ENCODE assay signal across 24 cellular contexts in genomic region chr2:204175552-204176271, GRCh38.
DNase-seq lines count a peak whose midpoint lies in the region; ATAC-seq, FAIRE-seq and TF ChIP-seq lines count a peak whose summit lies in the region.
"Had no signal": no experiment of that assay in that cellular context is flagged by ENCODE, and none has a peak within 500 bp of the region (broad histone marks: within the 10 kb centered on the region; RNA-seq: fewer than 3 reads in every experiment).

No MANE protein-coding gene starts in this region.

- H3K9me1 ChIP-seq in keratinocyte (ENCODE audit: control insufficient read depth, extremely low read depth, insufficient read depth, low read length) = no peaks in the 10 kb centered on the region

- TF ChIP-seq POLR2A in GM12892 (IDR thresholded peaks at IDR 0.05; ENCODE audit: low read depth, low read length) = no peak

- H3K9me3 Mint-ChIP-seq in GM23338 = no peaks in the 10 kb centered on the region; the same call in 2 of the 3 replicates
- H3K9me3 Mint-ChIP-seq in endodermal cell = no peaks in the 10 kb centered on the region
- H3K9me3 Mint-ChIP-seq: IgD-negative memory B cell; T-helper 1 cell treated with Interleukin-12 subunit alpha and Interleukin-12 subunit beta and Interleukin-4 antibody, amounts not matched to agents 30 μg/mL and 1 μg/mL, for 36 hours had no signal

- H3K4me1 Mint-ChIP-seq in GM23338 = no peaks in the 10 kb centered on the region
- no peaks in the 10 kb centered on the region for H3K4me1 Mint-ChIP-seq in endodermal cell
- H3K4me1 Mint-ChIP-seq: IgD-negative memory B cell had no signal

- dilution Hi-C loops in keratinocyte (cut with MboI; ENCODE audit: extremely low pct_ligation_motif_present, low sequenced_read_pairs) = no loop called here

- no peak for ATAC-seq in GM23338
- ATAC-seq in GM21723 (IDR thresholded peaks at IDR 0.05; ENCODE audit: unreplicated experiment) = no peak

- H3K79me2 ChIP-seq in GM23338 (replicated peaks; ENCODE audit: insufficient read depth) (no peaks in the 10 kb centered on the region), SK-N-SH (ENCODE audit: insufficient read depth) (no peaks in the 10 kb centered on the region), keratinocyte (ENCODE audit: control insufficient read depth, insufficient read depth, low read length) (no peaks in the 10 kb centered on the region)

- no peaks in the 10 kb centered on the region for H3K27me3 ChIP-seq in GM23338 (ENCODE audit: insufficient read depth)
- H3K27me3 ChIP-seq in SK-N-SH (ENCODE audit: insufficient read depth) = no peaks in the 10 kb centered on the region
- H3K27me3 ChIP-seq in keratinocyte (ENCODE audit: control insufficient read depth, extremely low read depth, insufficient read depth, low read length) = no peaks in the 10 kb centered on the region
- no peaks in the 10 kb centered on the region for H3K27me3 ChIP-seq in endodermal cell (ENCODE audit: control insufficient read depth, insufficient read depth, low read length, poor library complexity, severe bottlenecking)

- H3K4me2 ChIP-seq in GM23338 (no peak overlapping the region), SK-N-SH (no peak overlapping the region), keratinocyte (ENCODE audit: control insufficient read depth, extremely low read depth, insufficient read depth, low read depth, low read length) (no peak overlapping the region)

- H3K27ac Mint-ChIP-seq in GM23338 (no peak overlapping the region), endodermal cell (no peak overlapping the region)
- H3K27ac Mint-ChIP-seq: IgD-negative memory B cell; T-helper 1 cell treated with Interleukin-12 subunit alpha and Interleukin-12 subunit beta and Interleukin-4 antibody, amounts not matched to agents 30 μg/mL and 1 μg/mL, for 36 hours had no signal

- H3F3A ChIP-seq in GM23338 (replicated peaks; ENCODE audit: low read depth) (no peaks in the 10 kb centered on the region), SK-N-SH (replicated peaks; ENCODE audit: insufficient read depth) (no peaks in the 10 kb centered on the region)

- WGBS in SK-N-SH (ENCODE audit: low lambda C conversion rate) = 3% methylated on average over 4 of the region's 4 CpGs
- 93 to 97% methylated on average over 4 of the region's 4 CpGs for WGBS in endodermal cell (ENCODE audit: insufficient coverage in 1 of 2, insufficient read length in 1 of 2), 2 experiments

- H3K4me3 ChIP-seq in GM23338 = no peak overlapping the region
- no peak overlapping the region for H3K4me3 ChIP-seq in SK-N-SH (ENCODE audit: low read depth in 2 of 2, low read length in 1 of 2)
- H3K4me3 ChIP-seq in keratinocyte (ENCODE audit: control insufficient read depth in 2 of 3, extremely low read depth in 1 of 3, insufficient read depth in 2 of 3, low read depth in 1 of 3, low read length in 3 of 3) = no peak overlapping the region
- no peak overlapping the region for H3K4me3 ChIP-seq in endodermal cell (ENCODE audit: low read length)
- H3K4me3 ChIP-seq: MG63 had no signal

- DNase-seq in D721Med (ENCODE audit: insufficient read length, low spot score) (no peak), GM23338 (ENCODE audit: low spot score) (no peak), SK-N-SH (peak; percentile 51), keratinocyte (ENCODE audit: low read depth, low spot score) (no peak), GM12892 (ENCODE audit: insufficient read length) (no peak), endodermal cell (no peak)
- no peak for DNase-seq in activated CD4-positive, CD25-positive, alpha-beta regulatory T cell (lab: John Stamatoyannopoulos, UW)
- DNase-seq: ACHN; DND-41; HCEC 1CT; Karpas-422; MG63; NCI-H1092; NCI-H1436 treated with DMSO at 0.1 percent for 48 hours; NCI-H2029; NCI-H2171 treated with DMSO at 0.1 percent for 48 hours; NK-92 treated with Interleukin-12 subunit alpha and Interleukin-12 subunit beta, amount 100 ng/mL, for 24 hours; SHP77 had no signal

- peak overlapping the region; percentile 43; the same call in 1 of the 2 replicates for H2AFZ ChIP-seq in GM23338
- H2AFZ ChIP-seq in SK-N-SH (ENCODE audit: low read depth) = no peak overlapping the region
- H2AFZ ChIP-seq in keratinocyte (ENCODE audit: control insufficient read depth, low read length) = peak overlapping the region; percentile 6

- CTCF ChIA-PET in SK-N-SH (lab: Yijun Ruan, JAX) = interaction anchor here (1.2 to 4.0 kb wide), 3 partner anchors 15 to 84 kb away, joined by 4 to 25 read pairs (median 12); no protein-coding TSS in a partner anchor

- peak in 1 of 2 experiments; percentile 99; a peak in 2 of 4 replicates for TF ChIP-seq EP300 in SK-N-SH (IDR thresholded peaks at IDR 0.05; ENCODE audit: borderline replicate concordance in 1 of 2, low read depth in 1 of 2, low read length in 1 of 2)

- H3K36me3 ChIP-seq in GM23338 (ENCODE audit: insufficient read depth) (no peaks in the 10 kb centered on the region), SK-N-SH (replicated peaks in 1 of 2; ENCODE audit: control insufficient read depth in 1 of 2, insufficient read depth in 2 of 2, low read length in 1 of 2) (no peaks in the 10 kb centered on the region), keratinocyte (ENCODE audit: control insufficient read depth in 2 of 2, extremely low read depth in 1 of 2, insufficient read depth in 2 of 2, low read length in 2 of 2) (no peaks in the 10 kb centered on the region), endodermal cell (ENCODE audit: control insufficient read depth, insufficient read depth, low read length) (no peaks in the 10 kb centered on the region)
- H3K36me3 ChIP-seq: MG63 had no signal

- H4K20me1 ChIP-seq in GM23338 (replicated peaks; ENCODE audit: insufficient read depth) = no peaks in the 10 kb centered on the region
- no peaks in the 10 kb centered on the region for H4K20me1 ChIP-seq in SK-N-SH (ENCODE audit: insufficient read depth)
- H4K20me1 ChIP-seq in keratinocyte (ENCODE audit: control insufficient read depth, extremely low read depth, insufficient read depth, low read length) = no peaks in the 10 kb centered on the region

- H3K4me1 ChIP-seq in GM23338 (ENCODE audit: insufficient read depth) (peaks cover 16% of the 10 kb centered on the region), SK-N-SH (ENCODE audit: control insufficient read depth in 1 of 2, insufficient read depth in 2 of 2, low read depth in 1 of 2, low read length in 1 of 2) (peaks cover 0 to 24% of the 10 kb centered on the region in 2 experiments; a peak in 2 of 4 replicates), keratinocyte (ENCODE audit: control insufficient read depth, extremely low read depth, insufficient read depth, low read length) (no peaks in the 10 kb centered on the region), endodermal cell (ENCODE audit: control insufficient read depth, insufficient read depth, low read length) (peaks cover 7% of the 10 kb centered on the region)

- POLR2A ChIA-PET in SK-N-SH (lab: Yijun Ruan, JAX) = interaction anchor here (0.5 to 1.4 kb wide), 3 partner anchors 20 to 71 kb away, joined by 3 to 6 read pairs (median 4); no protein-coding TSS in a partner anchor

- H3K9ac ChIP-seq in SK-N-SH = no peak overlapping the region
- H3K9ac ChIP-seq in keratinocyte (ENCODE audit: control insufficient read depth, extremely low read depth, insufficient read depth, low read length) = no peak overlapping the region
- H3K9ac ChIP-seq in endodermal cell (ENCODE audit: extremely low read depth, low read length, poor library complexity, severe bottlenecking) = no peak overlapping the region

- H3K27ac ChIP-seq in GM23338 (ENCODE audit: low read depth) (no peak overlapping the region), SK-N-SH (ENCODE audit: low read depth in 2 of 2, low read length in 1 of 2) (peak overlapping the region in 1 of 2 experiments; percentile 99; a peak in 2 of 4 replicates), keratinocyte (ENCODE audit: control insufficient read depth, insufficient read depth, low read length) (no peak overlapping the region), endodermal cell (ENCODE audit: low read depth, low read length) (no peak overlapping the region)
- H3K27ac ChIP-seq: C4-2B had no signal

- H3K9me3 ChIP-seq in SK-N-SH (no peaks in the 10 kb centered on the region), keratinocyte (ENCODE audit: control insufficient read depth, low read depth, low read length) (no peaks in the 10 kb centered on the region), endodermal cell (ENCODE audit: control insufficient read depth, low read length) (no peaks in the 10 kb centered on the region)
- H3K9me3 ChIP-seq: MG63 had no signal

- H3K27me3 Mint-ChIP-seq in GM23338 (ENCODE audit: insufficient read depth, low read depth, poor library complexity) (peaks cover 1% of the 10 kb centered on the region), endodermal cell (ENCODE audit: insufficient read depth) (no peaks in the 10 kb centered on the region)
- H3K27me3 Mint-ChIP-seq: IgD-negative memory B cell had no signal

- no peak for TF ChIP-seq CTCF in D721Med (IDR thresholded peaks at IDR 0.05; ENCODE audit: insufficient read depth, missing control alignments)
- no peak for TF ChIP-seq CTCF in GM23338 (conservative IDR thresholded peaks at IDR 0.05; ENCODE audit: low read depth in 2 of 2)
- no peak for TF ChIP-seq CTCF in SK-N-SH (IDR thresholded peaks at IDR 0.05)
- TF ChIP-seq CTCF in keratinocyte (optimal IDR thresholded peaks at IDR 0.05 in 1 of 3, IDR thresholded peaks at IDR 0.05 in 1 of 3, conservative IDR thresholded peaks at IDR 0.05 in 1 of 3; ENCODE audit: extremely low read depth in 1 of 3, insufficient read depth in 2 of 3, low read length in 3 of 3) = no peak
- TF ChIP-seq CTCF in endodermal cell (conservative IDR thresholded peaks at IDR 0.05) = no peak

- FAIRE-seq in D721Med (lab: Jason Lieb, UNC) = peak; percentile 92
- no peak for FAIRE-seq in keratinocyte (lab: Jason Lieb, UNC)
- FAIRE-seq in GM12892 (lab: Jason Lieb, UNC) = no peak
- FAIRE-seq: G401.6, HTR-8/SVneo had no signal

- H3K9me2 ChIP-seq in GM23338 (ENCODE audit: insufficient read depth) (0 out of 2 replicates have a peak, but pooled peaks cover 5% of the 10 kb centered on the region), SK-N-SH (no peaks in the 10 kb centered on the region)

- peak; percentile 17; the same call in 1 of the 2 replicates for TF ChIP-seq RAD21 in SK-N-SH (IDR thresholded peaks at IDR 0.05; ENCODE audit: low read length)

- H3K36me3 Mint-ChIP-seq in GM23338 (ENCODE audit: low read depth) = no peaks in the 10 kb centered on the region
- no peaks in the 10 kb centered on the region for H3K36me3 Mint-ChIP-seq in endodermal cell (ENCODE audit: low read depth)
- H3K36me3 Mint-ChIP-seq: IgD-negative memory B cell had no signal

- H3K4me3 Mint-ChIP-seq in GM23338 (no peak overlapping the region), endodermal cell (no peak overlapping the region)
- H3K4me3 Mint-ChIP-seq: IgD-negative memory B cell; T-helper 1 cell treated with Interleukin-12 subunit alpha and Interleukin-12 subunit beta and Interleukin-4 antibody, amounts not matched to agents 30 μg/mL and 1 μg/mL, for 36 hours had no signal
